20 cellular contexts compared by ENCODE assay signal in the genomic region with DNA sequence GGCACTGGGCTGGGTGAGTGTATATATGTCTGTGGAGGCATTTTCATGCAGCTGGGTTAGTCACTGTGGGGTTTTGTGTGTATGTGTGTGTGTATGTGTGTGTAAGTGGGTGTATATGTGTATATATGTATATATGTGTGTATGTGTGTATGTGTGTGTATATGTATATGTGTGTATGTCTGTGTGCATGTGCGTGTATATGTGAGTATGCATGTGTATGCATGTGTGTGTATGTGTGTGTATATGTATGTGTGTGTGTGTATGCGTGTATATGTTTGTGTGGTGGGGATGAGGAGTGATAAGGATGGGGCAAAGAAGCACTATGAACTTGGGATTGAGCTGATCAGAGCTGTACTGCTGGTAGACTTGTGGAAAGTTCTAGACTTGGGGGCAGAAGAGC. TPM values are rescaled to one million over a fixed set of nuclear protein-coding genes. Genes with fewer than 3 reads are reported as not detected.
DNase-seq lines count a peak whose midpoint lies in the region; ATAC-seq, FAIRE-seq and TF ChIP-seq lines count a peak whose summit lies in the region.
"Had no signal": no experiment of that assay in that cellular context is flagged by ENCODE, and none has a peak within 500 bp of the region (broad histone marks: within the 10 kb centered on the region; RNA-seq: fewer than 3 reads in every experiment).

No MANE protein-coding gene starts in this region.

- H3K27ac ChIP-seq in endothelial cell of umbilical vein (ENCODE audit: insufficient read depth, low read depth, low read length), result no peak overlapping the region
- no peak overlapping the region for H3K27ac ChIP-seq in SK-N-SH (ENCODE audit: low read depth in 2 of 2, low read length in 1 of 2)
- H3K27ac ChIP-seq: C4-2B, Peyer's patch had no signal

- no peak overlapping the region for H3K4me3 Mint-ChIP-seq in activated CD8-positive, alpha-beta T cell treated with anti-CD3 and anti-CD28 coated beads for 36 hours
- no peak overlapping the region for H3K4me3 Mint-ChIP-seq in activated CD8-positive, alpha-beta T cell treated with anti-CD3 and anti-CD28 coated beads, Interleukin-2, amount 10 ng/mL, durations not matched to agents 7 days and 5 days
- peak overlapping the region; percentile 3 for H3K4me3 Mint-ChIP-seq in T-helper 17 cell

- POLR2A ChIA-PET in activated CD8-positive, alpha-beta T cell treated with anti-CD3 and anti-CD28 coated beads for 36 hours (lab: Charles Lee), result interaction anchor here (1.9 kb wide), 1 partner anchor 103 kb away, joined by 8 read pairs; no protein-coding TSS in a partner anchor
- POLR2A ChIA-PET in activated CD8-positive, alpha-beta T cell treated with anti-CD3 and anti-CD28 coated beads, Interleukin-2, amount 10 ng/mL, durations not matched to agents 7 days and 5 days (lab: Charles Lee), result no interaction called here
- POLR2A ChIA-PET in endothelial cell of umbilical vein (lab: Charles Lee), result no interaction called here
- POLR2A ChIA-PET in SK-N-SH (lab: Yijun Ruan, JAX), result no interaction called here

- H3K79me2 ChIP-seq in endothelial cell of umbilical vein (ENCODE audit: control insufficient read depth, insufficient read depth, low read length), result no peaks in the 10 kb centered on the region
- no peaks in the 10 kb centered on the region for H3K79me2 ChIP-seq in SK-N-SH (ENCODE audit: insufficient read depth)

- H3K36me3 ChIP-seq in endothelial cell of umbilical vein (ENCODE audit: control insufficient read depth in 2 of 2, extremely low read depth in 1 of 2, insufficient read depth in 2 of 2, low read length in 2 of 2), result no peaks in the 10 kb centered on the region
- H3K36me3 ChIP-seq in SK-N-SH (replicated peaks in 1 of 2; ENCODE audit: control insufficient read depth in 1 of 2, insufficient read depth in 2 of 2, low read length in 1 of 2), result no peaks in the 10 kb centered on the region
- H3K36me3 ChIP-seq: Peyer's patch had no signal

- H4K20me1 ChIP-seq in endothelial cell of umbilical vein (replicated peaks; ENCODE audit: control insufficient read depth, extremely low read depth, insufficient read depth, low read length), result no peaks in the 10 kb centered on the region
- no peaks in the 10 kb centered on the region for H4K20me1 ChIP-seq in SK-N-SH (ENCODE audit: insufficient read depth)

- no peak for TF ChIP-seq RAD21 in SK-N-SH (IDR thresholded peaks at IDR 0.05; ENCODE audit: low read length)

- CTCF ChIA-PET in activated CD8-positive, alpha-beta T cell treated with anti-CD3 and anti-CD28 coated beads for 36 hours (lab: Charles Lee), result interaction anchor here (1.1 to 1.5 kb wide), 4 partner anchors 9 to 106 kb away, joined by 3 to 16 read pairs (median 6); no protein-coding TSS in a partner anchor
- CTCF ChIA-PET in activated CD8-positive, alpha-beta T cell treated with anti-CD3 and anti-CD28 coated beads, Interleukin-2, amount 10 ng/mL, durations not matched to agents 7 days and 5 days (lab: Charles Lee), result interaction anchor here (1.3 to 3.7 kb wide), 2 partner anchors 13 to 104 kb away, joined by 6 to 29 read pairs; no protein-coding TSS in a partner anchor
- CTCF ChIA-PET in endothelial cell of umbilical vein (lab: Charles Lee) (interaction anchor here (1.1 to 1.4 kb wide), 4 partner anchors 11 to 103 kb away, joined by 3 to 8 read pairs (median 4); no protein-coding TSS in a partner anchor), SK-N-SH (lab: Yijun Ruan, JAX) (interaction anchor here (0.8 to 26.6 kb wide), 5 partner anchors 13 to 262 kb away, joined by 3 to 544 read pairs (median 4); no protein-coding TSS in a partner anchor)

- H3K4me3 ChIP-seq in endothelial cell of umbilical vein (replicated peaks in 1 of 3; ENCODE audit: insufficient read depth in 1 of 3, low read depth in 1 of 3, low read length in 3 of 3) (no peak overlapping the region), SK-N-SH (ENCODE audit: low read depth in 2 of 2, low read length in 1 of 2) (no peak overlapping the region)
- H3K4me3 ChIP-seq: Peyer's patch had no signal

- no peaks in the 10 kb centered on the region for H3K9me3 Mint-ChIP-seq in activated CD8-positive, alpha-beta T cell treated with anti-CD3 and anti-CD28 coated beads for 36 hours
- H3K9me3 Mint-ChIP-seq in activated CD8-positive, alpha-beta T cell treated with anti-CD3 and anti-CD28 coated beads, Interleukin-2, amount 10 ng/mL, durations not matched to agents 7 days and 5 days (ENCODE audit: insufficient read depth), result no peaks in the 10 kb centered on the region

- H3K27me3 ChIP-seq in endothelial cell of umbilical vein (ENCODE audit: control insufficient read depth in 2 of 2, insufficient read depth in 2 of 2, low read length in 2 of 2) (no peaks in the 10 kb centered on the region), SK-N-SH (ENCODE audit: insufficient read depth) (no peaks in the 10 kb centered on the region)
- H3K27me3 ChIP-seq: Peyer's patch had no signal

- no peak for ATAC-seq in activated CD8-positive, alpha-beta T cell treated with anti-CD3 and anti-CD28 coated beads for 36 hours
- no peak for ATAC-seq in activated CD8-positive, alpha-beta T cell treated with anti-CD3 and anti-CD28 coated beads, Interleukin-2, amount 10 ng/mL, durations not matched to agents 7 days and 5 days
- no peak for ATAC-seq in T-helper 17 cell
- no peak for ATAC-seq in GM18502 (IDR thresholded peaks at IDR 0.05; ENCODE audit: poor library complexity, unreplicated experiment)

- WGBS in SK-N-SH (ENCODE audit: low lambda C conversion rate), result 88% methylated on average over 2 of the region's 2 CpGs

- no peak for TF ChIP-seq POLR2A in endothelial cell of umbilical vein (IDR thresholded peaks at IDR 0.05; ENCODE audit: low read depth, low read length)

- TF ChIP-seq CTCF in activated CD8-positive, alpha-beta T cell treated with anti-CD3 and anti-CD28 coated beads for 36 hours (IDR thresholded peaks at IDR 0.05), result no peak
- TF ChIP-seq CTCF in endothelial cell of umbilical vein (IDR thresholded peaks at IDR 0.05; ENCODE audit: extremely low read depth in 1 of 2, insufficient read depth in 1 of 2, low read depth in 1 of 2, low read length in 2 of 2) (no peak), SK-N-SH (IDR thresholded peaks at IDR 0.05) (no peak)

- H3K9me1 ChIP-seq in endothelial cell of umbilical vein (replicated peaks; ENCODE audit: control insufficient read depth, extremely low read depth, insufficient read depth, low read length), result no peaks in the 10 kb centered on the region

- no peak for DNase-seq in activated CD8-positive, alpha-beta T cell treated with anti-CD3 and anti-CD28 coated beads for 36 hours
- DNase-seq in activated CD8-positive, alpha-beta T cell treated with anti-CD3 and anti-CD28 coated beads, Interleukin-2, amount 10 ng/mL, durations not matched to agents 7 days and 5 days, result no peak
- DNase-seq in T-helper 17 cell, result no peak
- no peak for DNase-seq in endothelial cell of umbilical vein (ENCODE audit: low read depth, low spot score)
- no peak for DNase-seq in urothelium cell line (ENCODE audit: low spot score)
- DNase-seq in NCI-H1092 treated with DMSO at 0.1 percent for 48 hours (lab: John Stamatoyannopoulos, UW), result no peak
- no peak for DNase-seq in SK-N-SH
- DNase-seq: Caco-2, Kasumi-1, NCI-H1930, NCI-H2171, NCI-H510A, NCI-H82, Peyer's patch, SHP77 had no signal

- peaks cover 33% of the 10 kb centered on the region for H3K4me1 ChIP-seq in endothelial cell of umbilical vein (ENCODE audit: control insufficient read depth, extremely low read depth, insufficient read depth, low read length)
- peaks cover 0 to 29% of the 10 kb centered on the region in 2 experiments; a peak in 2 of 4 replicates for H3K4me1 ChIP-seq in SK-N-SH (ENCODE audit: control insufficient read depth in 1 of 2, insufficient read depth in 2 of 2, low read depth in 1 of 2, low read length in 1 of 2)

- no peaks in the 10 kb centered on the region for H3K36me3 Mint-ChIP-seq in activated CD8-positive, alpha-beta T cell treated with anti-CD3 and anti-CD28 coated beads for 36 hours (ENCODE audit: low read depth)
- H3K36me3 Mint-ChIP-seq in activated CD8-positive, alpha-beta T cell treated with anti-CD3 and anti-CD28 coated beads, Interleukin-2, amount 10 ng/mL, durations not matched to agents 7 days and 5 days (ENCODE audit: low read depth), result no peaks in the 10 kb centered on the region
- H3K36me3 Mint-ChIP-seq in T-helper 17 cell (ENCODE audit: low read depth), result no peaks in the 10 kb centered on the region

- TF ChIP-seq EP300 in SK-N-SH (IDR thresholded peaks at IDR 0.05; ENCODE audit: borderline replicate concordance in 1 of 2, low read depth in 1 of 2, low read length in 1 of 2), result no peak

- H2AFZ ChIP-seq in endothelial cell of umbilical vein (ENCODE audit: low read depth, low read length) (no peak overlapping the region), SK-N-SH (ENCODE audit: low read depth) (no peak overlapping the region)

- peaks cover 10% of the 10 kb centered on the region for H3F3A ChIP-seq in SK-N-SH (replicated peaks; ENCODE audit: insufficient read depth)

- peak overlapping the region; percentile 13 for H3K27ac Mint-ChIP-seq in activated CD8-positive, alpha-beta T cell treated with anti-CD3 and anti-CD28 coated beads for 36 hours
- H3K27ac Mint-ChIP-seq in activated CD8-positive, alpha-beta T cell treated with anti-CD3 and anti-CD28 coated beads, Interleukin-2, amount 10 ng/mL, durations not matched to agents 7 days and 5 days, result no peak overlapping the region
- H3K27ac Mint-ChIP-seq in T-helper 17 cell, result peak overlapping the region; percentile 78

- intact Hi-C loops in activated CD8-positive, alpha-beta T cell treated with anti-CD3 and anti-CD28 coated beads for 36 hours (cut with micrococcal nuclease), result no loop called here
- intact Hi-C loops in endothelial cell of umbilical vein (cut with micrococcal nuclease), result no loop called here

- H3K9me2 ChIP-seq in SK-N-SH, result no peaks in the 10 kb centered on the region

- H3K9me3 ChIP-seq in T-helper 17 cell (ENCODE audit: control insufficient read depth, low read length, poor library complexity, severe bottlenecking), result no peaks in the 10 kb centered on the region
- no peaks in the 10 kb centered on the region for H3K9me3 ChIP-seq in endothelial cell of umbilical vein (replicated peaks; ENCODE audit: control insufficient read depth, insufficient read depth, low read length)
- no peaks in the 10 kb centered on the region for H3K9me3 ChIP-seq in SK-N-SH
- H3K9me3 ChIP-seq: Caco-2, Peyer's patch had no signal

- dilution Hi-C loops in endothelial cell of umbilical vein (cut with MboI; ENCODE audit: extremely low pct_ligation_motif_present, low sequenced_read_pairs), result loop anchor here (25.0 kb wide), 1 partner anchor 99 kb away; a partner anchor contains a TSS

- FAIRE-seq in endothelial cell of umbilical vein (lab: Jason Lieb, UNC) (peak; percentile 57), urothelium cell line (lab: Jason Lieb, UNC) (peak; percentile 94)
- FAIRE-seq: A204.1 had no signal

- peaks cover 28% of the 10 kb centered on the region for H3K4me1 Mint-ChIP-seq in activated CD8-positive, alpha-beta T cell treated with anti-CD3 and anti-CD28 coated beads for 36 hours (ENCODE audit: low read depth)
- H3K4me1 Mint-ChIP-seq in activated CD8-positive, alpha-beta T cell treated with anti-CD3 and anti-CD28 coated beads, Interleukin-2, amount 10 ng/mL, durations not matched to agents 7 days and 5 days (ENCODE audit: low read depth), result peaks cover 28% of the 10 kb centered on the region
- H3K4me1 Mint-ChIP-seq in T-helper 17 cell, result peaks cover 25% of the 10 kb centered on the region

- H3K9ac ChIP-seq in endothelial cell of umbilical vein (replicated peaks; ENCODE audit: extremely low read depth, insufficient read depth, low read length) (no peak overlapping the region), SK-N-SH (no peak overlapping the region)

- no peaks in the 10 kb centered on the region for H3K27me3 Mint-ChIP-seq in activated CD8-positive, alpha-beta T cell treated with anti-CD3 and anti-CD28 coated beads for 36 hours
- no peaks in the 10 kb centered on the region for H3K27me3 Mint-ChIP-seq in activated CD8-positive, alpha-beta T cell treated with anti-CD3 and anti-CD28 coated beads, Interleukin-2, amount 10 ng/mL, durations not matched to agents 7 days and 5 days (ENCODE audit: low read depth)
- H3K27me3 Mint-ChIP-seq in T-helper 17 cell, result peaks cover 4% of the 10 kb centered on the region

- no TSS peak for BruUV-seq in endothelial cell of umbilical vein (replicated peaks; lab: Mats Ljungman, UMichigan)

- H3K4me2 ChIP-seq in endothelial cell of umbilical vein (ENCODE audit: insufficient read depth, low read length) (no peak overlapping the region), SK-N-SH (no peak overlapping the region)

RNA-seq across cellular contexts. Expression of a gene that starts 29.0 kb away (rescaled TPM):
- total RNA-seq in activated CD8-positive, alpha-beta T cell treated with anti-CD3 and anti-CD28 coated beads for 36 hours, result under 1 TPM; 0.51 to 0.65 TPM
- under 1 TPM; 0.18 to 0.37 TPM for total RNA-seq in activated CD8-positive, alpha-beta T cell treated with anti-CD3 and anti-CD28 coated beads, Interleukin-2, amount 10 ng/mL, durations not matched to agents 7 days and 5 days
- total RNA-seq in T-helper 17 cell, result under 1 TPM; 0.16 to 0.75 TPM
- total RNA-seq in endothelial cell of umbilical vein, result 3.1 and 4.4 TPM in 2 replicates
- polyA plus RNA-seq in endothelial cell of umbilical vein, result 14.4 and 19.3 TPM in 2 replicates
- 8.6 and 9.4 TPM in 2 replicates for polyA plus RNA-seq in endothelial cell of umbilical vein (2011; cell fraction: cytosol; rRNA removed)
- polyA plus RNA-seq in endothelial cell of umbilical vein (2011; cell fraction: nucleus; rRNA removed), result 2.9 and 4.0 TPM in 2 replicates
- polyA plus RNA-seq in endothelial cell of umbilical vein (2012), result 2.6 and 2.9 TPM in 2 replicates
- 4.8 and 5.6 TPM in 2 replicates for polyA minus RNA-seq in endothelial cell of umbilical vein
- polyA minus RNA-seq in endothelial cell of umbilical vein (2011; cell fraction: cytosol; rRNA and poly(A)+ RNA removed), result 41.6 TPM
- polyA minus RNA-seq in endothelial cell of umbilical vein (2011; cell fraction: nucleus; rRNA and poly(A)+ RNA removed), result 1.4 and 1.6 TPM in 2 replicates
- polyA plus RNA-seq in SK-N-SH (2012; rRNA removed), result 0.86 and 1.3 TPM in 2 replicates
- 0.75 and 0.81 TPM in 2 replicates for polyA plus RNA-seq in SK-N-SH (2012; cell fraction: cytosol; rRNA removed)
- polyA plus RNA-seq in SK-N-SH (2012; cell fraction: nucleus; rRNA removed), result 0.31 and 0.58 TPM in 2 replicates

RNA-seq across cellular contexts. Expression of a gene that starts 45.1 kb away (rescaled TPM):
- 1 to 10 TPM; 7.1 to 7.4 TPM for total RNA-seq in activated CD8-positive, alpha-beta T cell treated with anti-CD3 and anti-CD28 coated beads for 36 hours
- total RNA-seq in activated CD8-positive, alpha-beta T cell treated with anti-CD3 and anti-CD28 coated beads, Interleukin-2, amount 10 ng/mL, durations not matched to agents 7 days and 5 days, result under 1 TPM; 0.97 to 0.99 TPM
- total RNA-seq in T-helper 17 cell (not detected), endothelial cell of umbilical vein (not detected in 2 replicates)
- polyA plus RNA-seq in endothelial cell of umbilical vein (not detected in 2 replicates), SK-N-SH (2012; rRNA removed) (not detected in 2 replicates)
- not detected in 2 replicates for polyA plus RNA-seq in endothelial cell of umbilical vein (2011; cell fraction: cytosol; rRNA removed)
- polyA plus RNA-seq in endothelial cell of umbilical vein (2011; cell fraction: nucleus; rRNA removed), result not detected in 2 replicates
- not detected in 2 replicates for polyA plus RNA-seq in endothelial cell of umbilical vein (2012)
- polyA minus RNA-seq in endothelial cell of umbilical vein, result not detected in 2 replicates
- not detected for polyA minus RNA-seq in endothelial cell of umbilical vein (2011; cell fraction: cytosol; rRNA and poly(A)+ RNA removed)
- not detected in 2 replicates for polyA minus RNA-seq in endothelial cell of umbilical vein (2011; cell fraction: nucleus; rRNA and poly(A)+ RNA removed)
- polyA plus RNA-seq in SK-N-SH (2012; cell fraction: cytosol; rRNA removed), result not detected in 2 replicates
- polyA plus RNA-seq in SK-N-SH (2012; cell fraction: nucleus; rRNA removed), result not detected in 2 replicates
- total RNA-seq: G401, H4 had no signal

RNA-seq across cellular contexts. Expression of a gene that starts 58.8 kb away (rescaled TPM):
- under 1 TPM in 1 of 2 experiments, not detected in 1; 0.09 TPM for total RNA-seq in activated CD8-positive, alpha-beta T cell treated with anti-CD3 and anti-CD28 coated beads for 36 hours
- total RNA-seq in activated CD8-positive, alpha-beta T cell treated with anti-CD3 and anti-CD28 coated beads, Interleukin-2, amount 10 ng/mL, durations not matched to agents 7 days and 5 days, result not detected
- total RNA-seq in T-helper 17 cell (not detected), endothelial cell of umbilical vein (1.2 and 2.3 TPM in 2 replicates)
- polyA plus RNA-seq in endothelial cell of umbilical vein (2.0 TPM in 2 replicates), SK-N-SH (2012; rRNA removed) (5.8 and 6.8 TPM in 2 replicates)
- 1.2 and 2.5 TPM in 2 replicates for polyA plus RNA-seq in endothelial cell of umbilical vein (2011; cell fraction: cytosol; rRNA removed)
- 0.65 and 1.1 TPM in 2 replicates for polyA plus RNA-seq in endothelial cell of umbilical vein (2011; cell fraction: nucleus; rRNA removed)
- 0.66 and 1.6 TPM in 2 replicates for polyA plus RNA-seq in endothelial cell of umbilical vein (2012)
- 0.96 and 1.6 TPM in 2 replicates for polyA minus RNA-seq in endothelial cell of umbilical vein
- polyA minus RNA-seq in endothelial cell of umbilical vein (2011; cell fraction: cytosol; rRNA and poly(A)+ RNA removed), result not detected
- 0.29 and 0.53 TPM in 2 replicates for polyA minus RNA-seq in endothelial cell of umbilical vein (2011; cell fraction: nucleus; rRNA and poly(A)+ RNA removed)
- polyA plus RNA-seq in SK-N-SH (2012; cell fraction: cytosol; rRNA removed), result 3.1 and 4.9 TPM in 2 replicates
- 4.8 and 5.8 TPM in 2 replicates for polyA plus RNA-seq in SK-N-SH (2012; cell fraction: nucleus; rRNA removed)
- total RNA-seq: Caco-2, G401 had no signal
